9 cellular contexts compared by ENCODE assay signal in genomic region chr2:225008935-225009334, GRCh38. TPM values are rescaled to one million over a fixed set of nuclear protein-coding genes. Genes with fewer than 3 reads are reported as not detected.
DNase-seq lines count a peak whose midpoint lies in the region; ATAC-seq, FAIRE-seq and TF ChIP-seq lines count a peak whose summit lies in the region.
"Had no signal": no experiment of that assay in that cellular context is flagged by ENCODE, and none has a peak within 500 bp of the region (broad histone marks: within the 10 kb centered on the region; RNA-seq: fewer than 3 reads in every experiment).

No MANE protein-coding gene starts in this region.

- 46% methylated on average over 5 of the region's 5 CpGs for WGBS in hepatocyte (ENCODE audit: low lambda C conversion rate, missing lambda C conversion rate)
- WGBS in tibial nerve, 2 donors = 74 to 79% methylated on average over 5 of the region's 5 CpGs

- no peaks in the 10 kb centered on the region for H3K9me2 ChIP-seq in OCI-LY1 (ENCODE audit: low read depth, low read length)
- H3K9me2 ChIP-seq in hepatocyte (replicated peaks; ENCODE audit: insufficient read depth) = no peaks in the 10 kb centered on the region

- H3K27ac ChIP-seq in OCI-LY1 (ENCODE audit: low read depth, low read length, poor library complexity, severe bottlenecking) (peak overlapping the region; percentile 8), hepatocyte (no peak overlapping the region), tibial nerve (no peak overlapping the region)

- TF ChIP-seq POLR2A in tibial nerve (IDR thresholded peaks at IDR 0.05) = no peak

- no peaks in the 10 kb centered on the region for H3K79me2 ChIP-seq in OCI-LY1 (ENCODE audit: insufficient read depth, low read length)
- H3K79me2 ChIP-seq in hepatocyte = no peaks in the 10 kb centered on the region

- H3F3A ChIP-seq in OCI-LY1 (ENCODE audit: insufficient read depth, low read length) = no peaks in the 10 kb centered on the region

- no peak overlapping the region for H3K9ac ChIP-seq in OCI-LY1 (ENCODE audit: low read length)

- H3K36me3 ChIP-seq in OCI-LY1 (ENCODE audit: insufficient read depth, low read length) (no peaks in the 10 kb centered on the region), hepatocyte (replicated peaks; ENCODE audit: insufficient read depth, low read depth) (no peaks in the 10 kb centered on the region), tibial nerve (no peaks in the 10 kb centered on the region)

- H4K20me1 ChIP-seq in OCI-LY1 (ENCODE audit: insufficient read depth, low read length) = no peaks in the 10 kb centered on the region
- no peaks in the 10 kb centered on the region for H4K20me1 ChIP-seq in hepatocyte (ENCODE audit: insufficient read depth, poor library complexity, severe bottlenecking)

- no peak for ATAC-seq in GM19328 (IDR thresholded peaks at IDR 0.05; ENCODE audit: unreplicated experiment)
- no peak for ATAC-seq in GM19023 (IDR thresholded peaks at IDR 0.05; ENCODE audit: unreplicated experiment)

- TF ChIP-seq EP300 in tibial nerve (IDR thresholded peaks at IDR 0.05) = no peak

- H2AFZ ChIP-seq in OCI-LY1 (ENCODE audit: low read length) (peak overlapping the region; percentile 31; the same call in 1 of the 2 replicates), hepatocyte (no peak overlapping the region)

- peak; percentile 48 for FAIRE-seq in GM18507 (lab: Jason Lieb, UNC)
- FAIRE-seq: endometrium had no signal

- no peak overlapping the region for H3K4me3 ChIP-seq in OCI-LY1 (ENCODE audit: low read depth, low read length, poor library complexity, severe bottlenecking)
- H3K4me3 ChIP-seq in hepatocyte = no peak overlapping the region
- no peak overlapping the region for H3K4me3 ChIP-seq in tibial nerve

- H3K4me2 ChIP-seq in OCI-LY1 (ENCODE audit: low read length) (no peak overlapping the region), hepatocyte (no peak overlapping the region)

- TF ChIP-seq CTCF in OCI-LY1 (IDR thresholded peaks at IDR 0.05; ENCODE audit: low read length) (peak; percentile 87), hepatocyte (IDR thresholded peaks at IDR 0.05; ENCODE audit: poor library complexity) (peak; percentile 20), tibial nerve (IDR thresholded peaks at IDR 0.05) (peak in 1 of 5 experiments; percentile 20)

- H3K9me3 ChIP-seq in OCI-LY1 (ENCODE audit: low read length) (no peaks in the 10 kb centered on the region), hepatocyte (ENCODE audit: low read depth) (no peaks in the 10 kb centered on the region), tibial nerve (no peaks in the 10 kb centered on the region)

- DNase-seq in AML-193 (lab: John Stamatoyannopoulos, UW) (peak; percentile 1 to 6), GM18507 (ENCODE audit: extremely low spot score, insufficient read length, low read depth) (no peak), hepatocyte (ENCODE audit: low spot score) (no peak), NCI-H1105 (lab: John Stamatoyannopoulos, UW) (no peak), tibial nerve (ENCODE audit: low spot score in 2 of 2) (no peak)

- H3K27me3 ChIP-seq in OCI-LY1 (ENCODE audit: insufficient read depth, low read length) (no peaks in the 10 kb centered on the region), hepatocyte (no peaks in the 10 kb centered on the region), tibial nerve (no peaks in the 10 kb centered on the region)

- H3K4me1 ChIP-seq in OCI-LY1 (ENCODE audit: insufficient read depth, low read length, severe bottlenecking) (peaks cover 10% of the 10 kb centered on the region), hepatocyte (ENCODE audit: insufficient read depth) (no peaks in the 10 kb centered on the region), tibial nerve (no peaks in the 10 kb centered on the region)

RNA-seq across cellular contexts. Expression of gene DOCK10, which starts 33.3 kb away (rescaled TPM):
- 3.2 and 8.0 TPM in 2 replicates for total RNA-seq in hepatocyte
- polyA plus RNA-seq in hepatocyte = 0.07 and 1.1 TPM in 2 replicates
- 10 to 100 TPM; 16.7 to 37.2 (median 20.8) TPM for total RNA-seq in tibial nerve

Comparison
In these comparisons a context has a peak if more than half of its experiments do, and no peak if none do; other contexts are left out.
1. DNase-seq: peak in AML-193 (2 of 2); none in GM18507 (single experiment), hepatocyte (single experiment), NCI-H1105 (single experiment) and tibial nerve (0 of 2).